In genomic region chr6:134052776-134053120, GRCh38 we compare ENCODE assay signal across 8 cellular contexts. TPM values are rescaled to one million over a fixed set of nuclear protein-coding genes. Genes with fewer than 3 reads are reported as not detected.
DNase-seq lines count a peak whose midpoint lies in the region; ATAC-seq and TF ChIP-seq lines count a peak whose summit lies in the region.

No MANE protein-coding gene starts in this region.

- DNase-seq in PC-9, result no peak
- no peak for DNase-seq in epithelial cell of proximal tubule (ENCODE audit: low read depth)
- no peak for DNase-seq in psoas muscle
- no peak for DNase-seq in NCI-H2196 (lab: John Stamatoyannopoulos, UW; ENCODE audit: unreplicated experiment)
- no peak for DNase-seq in GOT3 (lab: John Stamatoyannopoulos, UW)
- DNase-seq in NOMO-1 treated with dmso at 0.1 percent for 144 hours (lab: John Stamatoyannopoulos, UW; ENCODE audit: unreplicated experiment), result no peak
- DNase-seq in NCI-H187 treated with DMSO at 0.1 percent for 48 hours (lab: John Stamatoyannopoulos, UW), result no peak

- 0% methylated on average over 1 of the region's 1 CpG for WGBS in psoas muscle, 3 donors

- no TSS peak for BruUV-seq in PC-9 (replicated peaks; lab: Mats Ljungman, UMichigan)

- CTCF ChIA-PET in PC-9 (lab: Charles Lee), result no interaction called here

- peak overlapping the region; percentile 87 for H2AFZ ChIP-seq in PC-9

- POLR2A ChIA-PET in PC-9 (lab: Charles Lee; ENCODE audit: unreplicated experiment), result interaction anchor here (0.5 kb wide), 1 partner anchor 101 kb away, joined by 3 read pairs; no protein-coding TSS in a partner anchor

- peaks cover 34% of the 10 kb centered on the region for H3K27me3 ChIP-seq in DOHH2 (ENCODE audit: control insufficient read depth, low read length)
- H3K27me3 ChIP-seq in PC-9 (ENCODE audit: insufficient read depth, low read depth), result no peaks in the 10 kb centered on the region
- no peaks in the 10 kb centered on the region for H3K27me3 ChIP-seq in psoas muscle (ENCODE audit: insufficient read depth in 3 of 3, low read length in 2 of 3)

- intact Hi-C loops in PC-9 (cut with micrococcal nuclease; ENCODE audit: unreplicated experiment), result no loop called here
- intact Hi-C loops in psoas muscle (cut with DNase I), result no loop called here

- H3K4me1 ChIP-seq in DOHH2 (ENCODE audit: control insufficient read depth, low read length), result peaks cover 7% of the 10 kb centered on the region
- H3K4me1 ChIP-seq in PC-9 (replicated peaks; ENCODE audit: insufficient read depth), result peaks cover 12% of the 10 kb centered on the region
- H3K4me1 ChIP-seq in psoas muscle, result peaks cover 48% of the 10 kb centered on the region

- H3K36me3 ChIP-seq in DOHH2 (ENCODE audit: control insufficient read depth, low read length), result no peaks in the 10 kb centered on the region
- no peaks in the 10 kb centered on the region for H3K36me3 ChIP-seq in PC-9 (ENCODE audit: low read depth)
- no peaks in the 10 kb centered on the region for H3K36me3 ChIP-seq in psoas muscle (ENCODE audit: insufficient read depth in 1 of 2, low read depth in 1 of 2)

- ATAC-seq in psoas muscle, result no peak

- H3K9me3 ChIP-seq in DOHH2 (ENCODE audit: control insufficient read depth, insufficient read depth, low read length) (no peaks in the 10 kb centered on the region), PC-9 (ENCODE audit: insufficient read depth, low read depth) (no peaks in the 10 kb centered on the region), psoas muscle (no peaks in the 10 kb centered on the region)

- H4K20me1 ChIP-seq in DOHH2 (ENCODE audit: control insufficient read depth, insufficient read depth, low read depth, low read length) (no peaks in the 10 kb centered on the region), PC-9 (ENCODE audit: insufficient read depth) (no peaks in the 10 kb centered on the region)

- peak overlapping the region; percentile 72 for H3K4me3 ChIP-seq in DOHH2 (ENCODE audit: low read length)
- peak overlapping the region; percentile 58; the same call in 1 of the 2 replicates for H3K4me3 ChIP-seq in PC-9
- peak overlapping the region; percentile 68 for H3K4me3 ChIP-seq in epithelial cell of proximal tubule (ENCODE audit: low read depth, low read length)
- H3K4me3 ChIP-seq in psoas muscle, result peak overlapping the region; percentile 81

- H3K79me2 ChIP-seq in DOHH2 (ENCODE audit: control insufficient read depth, low read length) (no peaks in the 10 kb centered on the region), PC-9 (ENCODE audit: low read depth) (no peaks in the 10 kb centered on the region)

- H3K4me2 ChIP-seq in DOHH2 (ENCODE audit: low read length), result peak overlapping the region; percentile 68
- H3K4me2 ChIP-seq in PC-9, result peak overlapping the region; percentile 77

- TF ChIP-seq CTCF in DOHH2 (IDR thresholded peaks at IDR 0.05; ENCODE audit: low read depth, low read length, poor library complexity, severe bottlenecking), result no peak
- no peak for TF ChIP-seq CTCF in PC-9 (conservative IDR thresholded peaks at IDR 0.05)
- TF ChIP-seq CTCF in epithelial cell of proximal tubule (conservative IDR thresholded peaks at IDR 0.05; ENCODE audit: low read depth, low read length), result no peak
- no peak for TF ChIP-seq CTCF in psoas muscle (IDR thresholded peaks at IDR 0.05)

- H3K9me2 ChIP-seq in DOHH2 (replicated peaks; ENCODE audit: control insufficient read depth, low read length), result no peaks in the 10 kb centered on the region
- H3K9me2 ChIP-seq in PC-9 (ENCODE audit: insufficient read depth), result no peaks in the 10 kb centered on the region

- H3K27ac ChIP-seq in DOHH2 (ENCODE audit: low read depth, low read length), result no peak overlapping the region
- H3K27ac ChIP-seq in PC-9, result no peak overlapping the region
- peak overlapping the region; percentile 95 for H3K27ac ChIP-seq in psoas muscle

- H3F3A ChIP-seq in DOHH2 (ENCODE audit: control insufficient read depth, insufficient read depth) (no peaks in the 10 kb centered on the region), PC-9 (ENCODE audit: insufficient read depth, low read depth) (0 out of 2 replicates have a peak, but pooled peaks cover 4% of the 10 kb centered on the region)

RNA-seq across cellular contexts. Expression of gene SLC2A12, which starts 0.3 kb away (rescaled TPM):
- total RNA-seq in PC-9 (2021) (4.2 and 7.2 TPM in 2 replicates), epithelial cell of proximal tubule (3.6 and 5.7 TPM in 2 replicates), psoas muscle (1 to 10 TPM; 3.1 to 5.4 (median 4.2) TPM)
- polyA plus RNA-seq in psoas muscle, result 1 to 10 TPM in 2 of 3 donors, under 1 TPM in 1; 0.13 to 3.4 (median 1.9) TPM
